ENCODE assay signal across 25 cellular contexts in the genomic region with DNA sequence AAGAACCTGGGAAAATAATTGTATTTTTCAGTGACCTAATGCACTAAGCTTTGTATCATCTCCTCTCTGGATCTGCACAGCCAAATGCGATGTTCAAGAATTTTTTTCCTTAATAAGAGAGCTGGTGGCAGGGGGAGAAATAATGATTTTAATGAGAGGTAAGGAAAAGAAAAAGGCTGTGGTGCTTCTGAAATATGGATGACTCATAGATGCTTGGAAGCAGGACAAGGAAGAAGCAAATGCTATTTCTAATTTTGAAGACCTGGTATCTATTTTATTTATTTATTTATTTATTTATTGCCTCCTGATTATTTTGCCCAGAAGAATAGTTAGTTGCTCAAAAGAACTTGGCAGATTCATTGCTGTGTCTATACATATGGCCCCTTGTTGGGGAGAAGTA. TPM values are rescaled to one million over a fixed set of nuclear protein-coding genes. Genes with fewer than 3 reads are reported as not detected.
A peak's percentile ranks its signal among the peaks of the same experiment; 100 is the strongest.
DNase-seq lines count a peak whose midpoint lies in the region; ATAC-seq and TF ChIP-seq lines count a peak whose summit lies in the region.
"Had no signal": no experiment of that assay in that cellular context is flagged by ENCODE, and none has a peak within 500 bp of the region (broad histone marks: within the 10 kb centered on the region; RNA-seq: fewer than 3 reads in every experiment).

No MANE protein-coding gene starts in this region.

- no peaks in the 10 kb centered on the region for H3K4me1 Mint-ChIP-seq in MCF 10A (ENCODE audit: insufficient read depth, unreplicated experiment)

- H2AFZ ChIP-seq in mammary epithelial cell (ENCODE audit: low read depth, low read length) (no peak overlapping the region), SK-N-SH (ENCODE audit: low read depth) (no peak overlapping the region)

- no peak overlapping the region for H3K27ac Mint-ChIP-seq in MCF 10A (ENCODE audit: low read depth, unreplicated experiment)

- POLR2A ChIA-PET in MCF 10A (lab: Yijun Ruan, JAX): interaction anchor here (0.7 kb wide), 2 partner anchors 40 to 107 kb away, joined by 3 read pairs; no protein-coding TSS in a partner anchor
- POLR2A ChIA-PET in SK-N-SH (lab: Yijun Ruan, JAX): no interaction called here

- no peak overlapping the region for H3K9ac ChIP-seq in mammary epithelial cell (ENCODE audit: insufficient read depth, low read length)
- H3K9ac ChIP-seq in SK-N-SH: no peak overlapping the region

- H3K9me3 ChIP-seq in mammary epithelial cell (replicated peaks; ENCODE audit: insufficient read depth, low read length) (no peaks in the 10 kb centered on the region), SK-N-SH (no peaks in the 10 kb centered on the region)

- intact Hi-C loops in MCF 10A (cut with micrococcal nuclease) (no loop called here), mammary epithelial cell (cut with micrococcal nuclease) (no loop called here)

- H3K4me1 ChIP-seq in mammary epithelial cell (ENCODE audit: insufficient read depth, low read length): no peaks in the 10 kb centered on the region
- H3K4me1 ChIP-seq in SK-N-SH (ENCODE audit: control insufficient read depth in 1 of 2, insufficient read depth in 2 of 2, low read depth in 1 of 2, low read length in 1 of 2): no peaks in the 10 kb centered on the region; a peak in 1 of 4 replicates

- H4K20me1 ChIP-seq in mammary epithelial cell (ENCODE audit: insufficient read depth, low read length) (no peaks in the 10 kb centered on the region), SK-N-SH (ENCODE audit: insufficient read depth) (no peaks in the 10 kb centered on the region)

- whole genome bisulfite sequencing in mammary epithelial cell (ENCODE audit: low coverage, missing lambda C conversion rate): 91% methylated on average over 1 of the region's 1 CpG
- WGBS in SK-N-SH (ENCODE audit: low lambda C conversion rate): 10% methylated on average over 1 of the region's 1 CpG

- no TSS peak for BruUV-seq in MCF 10A (replicated peaks; lab: Mats Ljungman, UMichigan)
- BruUV-seq in mammary epithelial cell (replicated peaks; lab: Mats Ljungman, UMichigan): no TSS peak

- H3K9me3 Mint-ChIP-seq in MCF 10A (ENCODE audit: unreplicated experiment): no peaks in the 10 kb centered on the region

- no peaks in the 10 kb centered on the region for H3K36me3 Mint-ChIP-seq in MCF 10A (ENCODE audit: insufficient read depth, unreplicated experiment)

- TF ChIP-seq CTCF in MCF 10A (IDR thresholded peaks at IDR 0.05; ENCODE audit: unreplicated experiment) (no peak), mammary epithelial cell (conservative IDR thresholded peaks at IDR 0.05 in 1 of 2, IDR thresholded peaks at IDR 0.05 in 1 of 2; ENCODE audit: extremely low read depth in 1 of 2, insufficient read depth in 1 of 2, low read depth in 1 of 2, low read length in 2 of 2) (no peak), SK-N-SH (IDR thresholded peaks at IDR 0.05) (no peak), fibroblast of mammary gland (conservative IDR thresholded peaks at IDR 0.05; ENCODE audit: control insufficient read depth, insufficient read depth, low read depth, low read length) (no peak)

- no peaks in the 10 kb centered on the region for H3K79me2 ChIP-seq in mammary epithelial cell (ENCODE audit: insufficient read depth, low read length)
- H3K79me2 ChIP-seq in SK-N-SH (ENCODE audit: insufficient read depth): no peaks in the 10 kb centered on the region

- no peak overlapping the region for H3K4me3 Mint-ChIP-seq in MCF 10A (ENCODE audit: unreplicated experiment)

- peak; percentile 7 for DNase-seq in MCF 10A (ENCODE audit: unreplicated experiment)
- no peak for DNase-seq in mammary epithelial cell
- no peak for DNase-seq in SK-N-SH
- DNase-seq in fibroblast of mammary gland (ENCODE audit: low read depth): peak; percentile 25
- no peak for DNase-seq in stimulated activated CD4-positive, alpha-beta T cell treated with anti-CD3 and anti-CD28 coated beads, Interleukin-4, amount 100 ng/mL, for 24 hours
- DNase-seq in SKM-1 (lab: John Stamatoyannopoulos, UW; ENCODE audit: unreplicated experiment): no peak
- DNase-seq in dedifferentiated amniotic fluid mesenchymal stem cell (ENCODE audit: extremely low spot score): no peak
- DNase-seq: ACHN, Calu3, GDM1, KG1, MM.1S, NCI-H1417, NCI-H1694, NCI-H2029 treated with DMSO at 0.1 percent for 48 hours, NCI-H2227 treated with DMSO at 0.1 percent for 48 hours, NCI-H526 treated with DMSO at 0.1 percent for 48 hours, RPMI8226, SHP77, SW 1271 had no signal

- ATAC-seq in HG03135 (IDR thresholded peaks at IDR 0.05; ENCODE audit: unreplicated experiment): no peak

- in situ Hi-C loops in mammary epithelial cell (cut with MboI; ENCODE audit: low sequenced_read_pairs in 2 of 2): no loop called here

- no peaks in the 10 kb centered on the region for H3K9me2 ChIP-seq in SK-N-SH

- no peaks in the 10 kb centered on the region for H3F3A ChIP-seq in SK-N-SH (replicated peaks; ENCODE audit: insufficient read depth)

- no peak for TF ChIP-seq RAD21 in SK-N-SH (IDR thresholded peaks at IDR 0.05; ENCODE audit: low read length)

- H3K27me3 ChIP-seq in mammary epithelial cell (ENCODE audit: insufficient read depth, low read length) (no peaks in the 10 kb centered on the region), SK-N-SH (ENCODE audit: insufficient read depth) (no peaks in the 10 kb centered on the region)

- no peak for TF ChIP-seq EP300 in SK-N-SH (IDR thresholded peaks at IDR 0.05; ENCODE audit: borderline replicate concordance in 1 of 2, low read depth in 1 of 2, low read length in 1 of 2)

- dilution Hi-C loops in mammary epithelial cell (cut with HindIII; ENCODE audit: low sequenced_read_pairs): no loop called here

- H3K27me3 Mint-ChIP-seq in MCF 10A (ENCODE audit: insufficient read depth, unreplicated experiment): no peaks in the 10 kb centered on the region

- no peak overlapping the region for H3K4me3 ChIP-seq in mammary epithelial cell (replicated peaks in 1 of 3; ENCODE audit: insufficient read depth in 1 of 3, low read depth in 2 of 3, low read length in 3 of 3)
- H3K4me3 ChIP-seq in SK-N-SH (ENCODE audit: low read depth in 2 of 2, low read length in 1 of 2): no peak overlapping the region
- no peak overlapping the region for H3K4me3 ChIP-seq in fibroblast of mammary gland (ENCODE audit: control insufficient read depth, low read depth, low read length)

- H3K27ac ChIP-seq in mammary epithelial cell (ENCODE audit: insufficient read depth, low read depth, low read length) (no peak overlapping the region), SK-N-SH (ENCODE audit: low read depth in 2 of 2, low read length in 1 of 2) (no peak overlapping the region)
- H3K27ac ChIP-seq: 22Rv1 had no signal

- H3K4me2 ChIP-seq in mammary epithelial cell (ENCODE audit: insufficient read depth, low read depth, low read length) (no peak overlapping the region), SK-N-SH (0 out of 2 replicates have a peak overlapping the region, but pooled peaks have one; percentile 13)

- CTCF ChIA-PET in MCF 10A (lab: Yijun Ruan, JAX) (interaction anchor here (1.5 kb wide), 1 partner anchor 13 kb away, joined by 5 read pairs; no protein-coding TSS in a partner anchor), mammary epithelial cell (lab: Charles Lee; ENCODE audit: low non-redundant PET) (no interaction called here), SK-N-SH (lab: Yijun Ruan, JAX) (interaction anchor here (1.1 to 1.7 kb wide), 2 partner anchors 12 to 129 kb away, joined by 3 to 5 read pairs; no protein-coding TSS in a partner anchor)

- no peaks in the 10 kb centered on the region for H3K36me3 ChIP-seq in mammary epithelial cell (ENCODE audit: insufficient read depth, low read length)
- no peaks in the 10 kb centered on the region for H3K36me3 ChIP-seq in SK-N-SH (replicated peaks in 1 of 2; ENCODE audit: control insufficient read depth in 1 of 2, insufficient read depth in 2 of 2, low read length in 1 of 2)

TF ChIP-seq in SK-N-SH, 30 proteins besides CTCF, POLR2A, EP300 and RAD21:
- TF ChIP-seq FOSL2 (IDR thresholded peaks at IDR 0.05; ENCODE audit: borderline replicate concordance, low read depth): peak; percentile 25; the same call in 1 of the 2 replicates
- TF ChIP-seq GABPA (IDR thresholded peaks at IDR 0.05; ENCODE audit: low read depth): no peak

RNA-seq across cellular contexts. Expression of a gene that starts 7.1 kb away (rescaled TPM):
- total RNA-seq in MCF 10A (2022) (not detected in 2 replicates), mammary epithelial cell (not detected)
- polyA plus RNA-seq in mammary epithelial cell (not detected), SK-N-SH (2012; rRNA removed) (not detected in 2 replicates)
- polyA minus RNA-seq in mammary epithelial cell: not detected
- polyA plus RNA-seq in SK-N-SH (2012; cell fraction: cytosol; rRNA removed): not detected in 2 replicates
- polyA plus RNA-seq in SK-N-SH (2012; cell fraction: nucleus; rRNA removed): not detected in 2 replicates
- total RNA-seq: Calu3, NCI-H460, SK-MEL-5 had no signal
- polyA plus RNA-seq: BJ had no signal

RNA-seq across cellular contexts. Expression of a gene that starts 54.0 kb away (rescaled TPM):
- 38.4 and 41.6 TPM in 2 replicates for total RNA-seq in MCF 10A (2022)
- total RNA-seq in mammary epithelial cell: 10 to 100 TPM; 24.8 to 35.2 TPM
- polyA plus RNA-seq in mammary epithelial cell: 12.5 TPM
- polyA minus RNA-seq in mammary epithelial cell: 111 TPM
- polyA plus RNA-seq in SK-N-SH (2012; rRNA removed): 16.0 and 21.6 TPM in 2 replicates
- polyA plus RNA-seq in SK-N-SH (2012; cell fraction: cytosol; rRNA removed): 21.7 and 24.1 TPM in 2 replicates
- 10.3 and 20.5 TPM in 2 replicates for polyA plus RNA-seq in SK-N-SH (2012; cell fraction: nucleus; rRNA removed)

Comparison
In these comparisons a context has a peak if more than half of its experiments do, and no peak if none do; other contexts are left out.
1. DNase-seq: peak in MCF 10A (single experiment) and fibroblast of mammary gland (single experiment); none in mammary epithelial cell (single experiment), SK-N-SH (single experiment), stimulated activated CD4-positive, alpha-beta T cell treated with anti-CD3 and anti-CD28 coated beads, Interleukin-4, amount 100 ng/mL, for 24 hours (single experiment), SKM-1 (single experiment) and dedifferentiated amniotic fluid mesenchymal stem cell (single experiment).